8 cellular contexts compared by ENCODE assay signal in genomic region chr5:103258957-103259704, GRCh38. TPM values are rescaled to one million over a fixed set of nuclear protein-coding genes. Genes with fewer than 3 reads are reported as not detected.
DNase-seq lines count a peak whose midpoint lies in the region; ATAC-seq and TF ChIP-seq lines count a peak whose summit lies in the region.

No MANE protein-coding gene starts in this region.

- intact Hi-C loops in left lung (cut with DNase I), result no loop called here

- H3K4me1 ChIP-seq in left lung, result peaks cover 4 to 36% of the 10 kb centered on the region in 2 donors

- peak overlapping the region; percentile 96 to 98 for H3K4me3 ChIP-seq in left lung

- no peaks in the 10 kb centered on the region for H3K36me3 ChIP-seq in left lung

- H3K27me3 ChIP-seq in left lung, result no peaks in the 10 kb centered on the region

- peak; percentile 34 for ATAC-seq in HG02852 (IDR thresholded peaks at IDR 0.05; ENCODE audit: unreplicated experiment)
- peak; percentile 47 to 52 for ATAC-seq in activated CD4-positive, CD25-positive, alpha-beta regulatory T cell treated with anti-CD3 and anti-CD28 coated beads, Interleukin-2, amount 50 U/mL, for 24 hours
- peak; percentile 66 for ATAC-seq in left lung

- DNase-seq in NCI-H524 (lab: John Stamatoyannopoulos, UW) (peak; percentile 62 to 67), NCI-H524 treated with DMSO at 0.1 percent for 48 hours (lab: John Stamatoyannopoulos, UW) (no peak), NCI-H2107 (lab: John Stamatoyannopoulos, UW) (peak; percentile 16), cerebellum (ENCODE audit: low spot score) (peak; percentile 47), left lung (peak; percentile 59 to 94)
- DNase-seq in stimulated activated CD4-positive, alpha-beta T cell treated with anti-CD3 and anti-CD28 coated beads, Interleukin-4, amount 100 ng/mL, for 1 hour, result peak; percentile 63

- no peaks in the 10 kb centered on the region for H3K9me3 ChIP-seq in left lung

- peak overlapping the region; percentile 83 to 88 for H3K27ac ChIP-seq in left lung

- no peak for TF ChIP-seq CTCF in left lung (IDR thresholded peaks at IDR 0.05)

RNA-seq across cellular contexts. Expression of gene MACIR, which starts 0.6 kb away (rescaled TPM):
- total RNA-seq in cerebellum (44.3 TPM), left lung (1 to 10 TPM; 7.0 to 8.0 TPM)
